In the genomic region with DNA sequence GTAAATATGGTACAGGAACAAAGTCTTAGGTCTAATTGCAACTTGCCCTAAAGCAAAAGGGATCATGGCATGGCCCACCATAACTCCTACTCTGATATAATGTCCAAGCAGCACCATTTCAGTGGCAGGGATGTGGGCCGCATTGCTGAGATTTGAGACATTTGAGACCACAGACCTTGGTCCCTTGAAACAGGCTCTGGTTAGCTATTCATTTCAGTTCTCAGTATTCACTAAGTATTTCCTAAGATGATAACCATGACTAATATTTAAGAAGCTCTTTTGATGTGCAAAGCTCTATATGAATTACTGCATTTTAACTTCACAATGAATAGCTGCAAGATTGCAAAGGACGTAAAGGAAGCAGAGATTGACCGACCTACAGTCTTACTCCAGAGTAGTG, we compare ENCODE assay signal across 35 cellular contexts.
DNase-seq lines count a peak whose midpoint lies in the region; ATAC-seq, FAIRE-seq and TF ChIP-seq lines count a peak whose summit lies in the region.
"Had no signal": no experiment of that assay in that cellular context is flagged by ENCODE, and none has a peak within 500 bp of the region (broad histone marks: within the 10 kb centered on the region; RNA-seq: fewer than 3 reads in every experiment).

No MANE protein-coding gene starts in this region.

- H3K4me2 ChIP-seq in OCI-LY3 (ENCODE audit: low read length) = peak overlapping the region; percentile 19
- no peak overlapping the region for H3K4me2 ChIP-seq in GM12878 (ENCODE audit: control insufficient read depth, insufficient read depth)
- H3K4me2 ChIP-seq: A549; BLaER1; BLaER1 treated with 17β-estradiol and CSF1 and Interleukin-3, amounts not matched to agents 10 nM and 100 nM had no signal

- no peak for DNase-seq in GM12892 (ENCODE audit: insufficient read length)
- DNase-seq in GM12878 (ENCODE audit: low read depth, low spot score) = no peak
- no peak for DNase-seq in bronchial epithelial cell (ENCODE audit: low read depth)
- no peak for DNase-seq in WERI-Rb-1
- no peak for DNase-seq in NCI-H1105 (lab: John Stamatoyannopoulos, UW)
- no peak for DNase-seq in NCI-H128 (lab: John Stamatoyannopoulos, UW; ENCODE audit: unreplicated experiment)
- DNase-seq: 8988T; ACHN; AML-193; BE2C; C1 segment of cervical spinal cord; Caco-2; Calu3; CD4-positive, alpha-beta memory T cell; CD4-positive, alpha-beta T cell; CD4-positive, CD25-positive, alpha-beta regulatory T cell; CD8-positive, alpha-beta memory T cell; CD8-positive, alpha-beta T cell; COR-L47; DMS 273 treated with DMSO at 0.1 percent for 48 hours; DMS153; DMS53; DMS79; DMS79 treated with DMSO at 0.1 percent for 48 hours; DND-41; EL had no signal

- H3K4me3 ChIP-seq in OCI-LY3 (ENCODE audit: low read length) (no peak overlapping the region), GM12878 (no peak overlapping the region), bronchial epithelial cell (ENCODE audit: low read depth, low read length) (no peak overlapping the region), WERI-Rb-1 (ENCODE audit: low read depth, low read length) (no peak overlapping the region)
- H3K4me3 ChIP-seq: A549; BLaER1; BLaER1 treated with 17β-estradiol and CSF1 and Interleukin-3, amounts not matched to agents 10 nM and 100 nM had no signal

- intact Hi-C loops in GM12878 (cut with micrococcal nuclease; ENCODE audit: unreplicated experiment) = no loop called here

- TF ChIP-seq POLR2A in GM12892 (IDR thresholded peaks at IDR 0.05; ENCODE audit: low read depth, low read length) (no peak), GM12878 (IDR thresholded peaks at IDR 0.05; ENCODE audit: low read depth, low read length) (no peak)

- FAIRE-seq in GM12892 (lab: Jason Lieb, UNC) (peak; percentile 79), GM12878 (lab: Jason Lieb, UNC) (no peak), bronchial epithelial cell (lab: Jason Lieb, UNC) (peak; percentile 89)
- FAIRE-seq: A204.1, A549, D721Med had no signal

- H3K4me1 ChIP-seq in OCI-LY3 (ENCODE audit: low read length) (peaks cover 31% of the 10 kb centered on the region), GM12878 (ENCODE audit: control insufficient read depth, insufficient read depth, low read length) (no peaks in the 10 kb centered on the region; the same call in 1 of the 2 replicates)
- H3K4me1 ChIP-seq: A549; BE2C; BLaER1; BLaER1 treated with 17β-estradiol and CSF1 and Interleukin-3, amounts not matched to agents 10 nM and 100 nM; Caco-2 had no signal

- H3K36me3 ChIP-seq in OCI-LY3 (replicated peaks; ENCODE audit: low read depth, low read length) = no peaks in the 10 kb centered on the region
- H3K36me3 ChIP-seq in GM12878 (ENCODE audit: control insufficient read depth in 2 of 2, insufficient read depth in 2 of 2, low read length in 1 of 2) = no peaks in the 10 kb centered on the region
- no peaks in the 10 kb centered on the region for H3K36me3 ChIP-seq in bronchial epithelial cell (ENCODE audit: control insufficient read depth, insufficient read depth, low read length)
- no peaks in the 10 kb centered on the region for H3K36me3 ChIP-seq in WERI-Rb-1
- H3K36me3 ChIP-seq: BE2C; BLaER1; BLaER1 treated with 17β-estradiol and CSF1 and Interleukin-3, amounts not matched to agents 10 nM and 100 nM had no signal

- H3K79me2 ChIP-seq in OCI-LY3 (ENCODE audit: low read length) (no peaks in the 10 kb centered on the region), GM12878 (ENCODE audit: control insufficient read depth, insufficient read depth, low read length) (no peaks in the 10 kb centered on the region)

- H3K9ac ChIP-seq in OCI-LY3 (ENCODE audit: low read length) (no peak overlapping the region), GM12878 (ENCODE audit: control insufficient read depth, insufficient read depth, low read length) (no peak overlapping the region)
- H3K9ac ChIP-seq: BLaER1; BLaER1 treated with 17β-estradiol and CSF1 and Interleukin-3, amounts not matched to agents 10 nM and 100 nM had no signal

- no peak overlapping the region for H3K27ac ChIP-seq in OCI-LY3 (ENCODE audit: low read length)
- H3K27ac ChIP-seq in GM12878 (ENCODE audit: control insufficient read depth, insufficient read depth) = no peak overlapping the region
- H3K27ac ChIP-seq in WERI-Rb-1 = no peak overlapping the region
- H3K27ac ChIP-seq: 22Rv1; A549; BLaER1; BLaER1 treated with 17β-estradiol and CSF1 and Interleukin-3, amounts not matched to agents 10 nM and 100 nM; C4-2B had no signal

- H2AFZ ChIP-seq in OCI-LY3 (ENCODE audit: low read depth, low read length) = no peak overlapping the region
- H2AFZ ChIP-seq in GM12878 (ENCODE audit: control insufficient read depth, low read depth, low read length) = no peak overlapping the region

- in situ Hi-C loops in GM12878 (cut with MboI) = no loop called here

- CTCF ChIA-PET in GM12878 (lab: Yijun Ruan, JAX) = interaction anchor here (0.6 to 1.6 kb wide), 3 partner anchors 19 to 547 kb away, joined by 3 read pairs; partner anchors contain the start of gene ERCC4

- H3K27me3 ChIP-seq in OCI-LY3 (ENCODE audit: low read depth, low read length) (no peaks in the 10 kb centered on the region), GM12878 (replicated peaks in 1 of 2; ENCODE audit: control insufficient read depth in 2 of 2, insufficient read depth in 2 of 2, low read length in 1 of 2) (no peaks in the 10 kb centered on the region), bronchial epithelial cell (ENCODE audit: control insufficient read depth, insufficient read depth, low read length) (no peaks in the 10 kb centered on the region), WERI-Rb-1 (ENCODE audit: insufficient read depth, low read depth, severe bottlenecking) (no peaks in the 10 kb centered on the region)
- H3K27me3 ChIP-seq: BE2C; BLaER1; BLaER1 treated with 17β-estradiol and CSF1 and Interleukin-3, amounts not matched to agents 10 nM and 100 nM had no signal

- BruUV-seq in GM12878 (replicated peaks; lab: Mats Ljungman, UMichigan) = no TSS peak

- TF ChIP-seq EP300 in GM12878 (IDR thresholded peaks at IDR 0.05; ENCODE audit: borderline replicate concordance in 1 of 2, control insufficient read depth in 1 of 2, low read depth in 2 of 2, low read length in 2 of 2) = no peak

- no peaks in the 10 kb centered on the region for H4K20me1 ChIP-seq in OCI-LY3 (ENCODE audit: insufficient read depth, low read length)
- H4K20me1 ChIP-seq in GM12878 (ENCODE audit: control insufficient read depth, insufficient read depth) = no peaks in the 10 kb centered on the region
- H4K20me1 ChIP-seq: BLaER1; BLaER1 treated with 17β-estradiol and CSF1 and Interleukin-3, amounts not matched to agents 10 nM and 100 nM had no signal

- WGBS in GM12878 (ENCODE audit: insufficient coverage, insufficient replicate concordance, low lambda C conversion rate, missing lambda C conversion rate) = 20% methylated on average over 3 of the region's 3 CpGs

- SMC1A ChIA-PET in GM12878 (lab: Charles Lee; ENCODE audit: uncharacterized antibody, unreplicated experiment) = interaction anchor here (0.8 to 1.7 kb wide), 4 partner anchors 10 to 59 kb away, joined by 3 to 7 read pairs (median 4); no protein-coding TSS in a partner anchor

- no peak for TF ChIP-seq RAD21 in GM12878 (IDR thresholded peaks at IDR 0.05; ENCODE audit: insufficient read depth, low read depth, low read length)

- H3K9me3 ChIP-seq in OCI-LY3 (ENCODE audit: insufficient read depth, low read length) (no peaks in the 10 kb centered on the region), GM12878 (replicated peaks; ENCODE audit: control insufficient read depth, insufficient read depth, low read length) (no peaks in the 10 kb centered on the region; the same call in 2 of the 3 replicates), WERI-Rb-1 (ENCODE audit: severe bottlenecking) (peaks cover 8% of the 10 kb centered on the region)
- H3K9me3 ChIP-seq: A549, BE2C, BLaER1, Caco-2 had no signal

- no peak for TF ChIP-seq CTCF in OCI-LY3 (IDR thresholded peaks at IDR 0.05; ENCODE audit: low read depth, low read length)
- TF ChIP-seq CTCF in GM12878 (IDR thresholded peaks at IDR 0.05 in 2 of 3, conservative IDR thresholded peaks at IDR 0.05 in 1 of 3; ENCODE audit: control insufficient read depth in 2 of 3, extremely low read depth in 1 of 3, insufficient read depth in 1 of 3, low read depth in 3 of 3, low read length in 3 of 3) = no peak
- TF ChIP-seq CTCF in bronchial epithelial cell (IDR thresholded peaks at IDR 0.05; ENCODE audit: insufficient read depth, low read length, severe bottlenecking) = no peak
- no peak for TF ChIP-seq CTCF in WERI-Rb-1 (IDR thresholded peaks at IDR 0.05; ENCODE audit: low read depth, low read length)

- POLR2A ChIA-PET in GM12878 (lab: Charles Lee) = interaction anchor here (1.7 kb wide), 1 partner anchor 11 kb away, joined by 3 read pairs; no protein-coding TSS in a partner anchor

- ATAC-seq in GM12878 (no peak), HG03025 (IDR thresholded peaks at IDR 0.05; ENCODE audit: low FRiP score, unreplicated experiment) (no peak)
- ATAC-seq: A549; CD8-positive, alpha-beta T cell had no signal

- RAD21 ChIA-PET in GM12878 (lab: Charles Lee; ENCODE audit: unreplicated experiment) = interaction anchor here (0.8 to 0.9 kb wide), 2 partner anchors 20 to 88 kb away, joined by 3 read pairs; no protein-coding TSS in a partner anchor

TF ChIP-seq in GM12878, 131 proteins besides CTCF, POLR2A, EP300 and RAD21 (continues in another document):
- TF ChIP-seq, protein P1, sequence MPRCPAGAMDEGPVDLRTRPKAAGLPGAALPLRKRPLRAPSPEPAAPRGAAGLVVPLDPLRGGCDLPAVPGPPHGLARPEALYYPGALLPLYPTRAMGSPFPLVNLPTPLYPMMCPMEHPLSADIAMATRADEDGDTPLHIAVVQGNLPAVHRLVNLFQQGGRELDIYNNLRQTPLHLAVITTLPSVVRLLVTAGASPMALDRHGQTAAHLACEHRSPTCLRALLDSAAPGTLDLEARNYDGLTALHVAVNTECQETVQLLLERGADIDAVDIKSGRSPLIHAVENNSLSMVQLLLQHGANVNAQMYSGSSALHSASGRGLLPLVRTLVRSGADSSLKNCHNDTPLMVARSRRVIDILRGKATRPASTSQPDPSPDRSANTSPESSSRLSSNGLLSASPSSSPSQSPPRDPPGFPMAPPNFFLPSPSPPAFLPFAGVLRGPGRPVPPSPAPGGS (IDR thresholded peaks at IDR 0.05; ENCODE audit: borderline replicate concordance, insufficient read depth, low read depth, low read length, poor library complexity, severe bottlenecking) = no peak
